9 cellular contexts compared by ENCODE assay signal in genomic region chr20:32792316-32792715, GRCh38. TPM values are rescaled to one million over a fixed set of nuclear protein-coding genes. Genes with fewer than 3 reads are reported as not detected.
DNase-seq lines count a peak whose midpoint lies in the region; ATAC-seq and TF ChIP-seq lines count a peak whose summit lies in the region.
"Had no signal": no experiment of that assay in that cellular context is flagged by ENCODE, and none has a peak within 500 bp of the region (broad histone marks: within the 10 kb centered on the region; RNA-seq: fewer than 3 reads in every experiment).

No MANE protein-coding gene starts in this region.

- TF ChIP-seq CTCF in nephron progenitor cell (IDR thresholded peaks at IDR 0.05): no peak

- DNase-seq in activated CD4-positive, alpha-beta memory T cell treated with anti-CD3 and anti-CD28 coated beads for 36 hours: peak; percentile 55
- no peak for DNase-seq in activated CD4-positive, alpha-beta memory T cell treated with anti-CD3 and anti-CD28 coated beads, Interleukin-2, amount 10 ng/mL, durations not matched to agents 7 days and 5 days
- peak; percentile 42 to 44 for DNase-seq in activated T-cell treated with anti-CD3 and anti-CD28 coated beads, Interleukin-2, amount 50 U/mL, for 48 hours
- DNase-seq in nephron progenitor cell: peak; percentile 22
- DNase-seq in NCI-H1048 (lab: John Stamatoyannopoulos, UW): no peak
- no peak for DNase-seq in NCI-H748 (lab: John Stamatoyannopoulos, UW; ENCODE audit: unreplicated experiment)
- no peak for DNase-seq in activated CD4-positive, CD25-positive, alpha-beta regulatory T cell treated with anti-CD3 and anti-CD28 coated beads, Interleukin-2, amount 50 U/mL, for 72 hours

- ATAC-seq in HG03175 (IDR thresholded peaks at IDR 0.05; ENCODE audit: unreplicated experiment): peak; percentile 49
- ATAC-seq: A549 had no signal

- no peaks in the 10 kb centered on the region for H3K27me3 Mint-ChIP-seq in activated CD4-positive, alpha-beta memory T cell treated with anti-CD3 and anti-CD28 coated beads for 36 hours
- H3K27me3 Mint-ChIP-seq in activated CD4-positive, alpha-beta memory T cell treated with anti-CD3 and anti-CD28 coated beads, Interleukin-2, amount 10 ng/mL, durations not matched to agents 7 days and 5 days: no peaks in the 10 kb centered on the region
- H3K27me3 Mint-ChIP-seq in nephron progenitor cell (ENCODE audit: low read depth, poor library complexity): peaks cover 2% of the 10 kb centered on the region

- intact Hi-C loops in activated CD4-positive, alpha-beta memory T cell treated with anti-CD3 and anti-CD28 coated beads for 36 hours (cut with micrococcal nuclease): loop anchor here (5.0 kb wide), 3 partner anchors 45 to 505 kb away; partner anchors contain the start of gene EFCAB8

- CTCF ChIA-PET in activated CD4-positive, alpha-beta memory T cell treated with anti-CD3 and anti-CD28 coated beads for 36 hours (lab: Charles Lee): interaction anchor here (0.8 to 6.3 kb wide), 10 partner anchors 9 to 304 kb away, joined by 3 to 86 read pairs (median 5); partner anchors contain the start of genes C20orf203 and SUN5
- CTCF ChIA-PET in activated CD4-positive, alpha-beta memory T cell treated with anti-CD3 and anti-CD28 coated beads, Interleukin-2, amount 10 ng/mL, durations not matched to agents 7 days and 5 days (lab: Charles Lee): interaction anchor here (1.4 to 1.6 kb wide), 2 partner anchors 8 to 14 kb away, joined by 7 read pairs; no protein-coding TSS in a partner anchor

- no peaks in the 10 kb centered on the region for H3K9me3 Mint-ChIP-seq in activated CD4-positive, alpha-beta memory T cell treated with anti-CD3 and anti-CD28 coated beads for 36 hours
- H3K9me3 Mint-ChIP-seq in activated CD4-positive, alpha-beta memory T cell treated with anti-CD3 and anti-CD28 coated beads, Interleukin-2, amount 10 ng/mL, durations not matched to agents 7 days and 5 days: no peaks in the 10 kb centered on the region
- H3K9me3 Mint-ChIP-seq in nephron progenitor cell: no peaks in the 10 kb centered on the region

- no peak overlapping the region for H3K27ac Mint-ChIP-seq in activated CD4-positive, alpha-beta memory T cell treated with anti-CD3 and anti-CD28 coated beads for 36 hours
- H3K27ac Mint-ChIP-seq in activated CD4-positive, alpha-beta memory T cell treated with anti-CD3 and anti-CD28 coated beads, Interleukin-2, amount 10 ng/mL, durations not matched to agents 7 days and 5 days: no peak overlapping the region
- no peak overlapping the region for H3K27ac Mint-ChIP-seq in nephron progenitor cell

- H3K36me3 Mint-ChIP-seq in activated CD4-positive, alpha-beta memory T cell treated with anti-CD3 and anti-CD28 coated beads for 36 hours: no peaks in the 10 kb centered on the region
- no peaks in the 10 kb centered on the region for H3K36me3 Mint-ChIP-seq in activated CD4-positive, alpha-beta memory T cell treated with anti-CD3 and anti-CD28 coated beads, Interleukin-2, amount 10 ng/mL, durations not matched to agents 7 days and 5 days (ENCODE audit: low read depth)
- H3K36me3 Mint-ChIP-seq in nephron progenitor cell (ENCODE audit: low read depth): peaks cover 37% of the 10 kb centered on the region

- POLR2A ChIA-PET in activated CD4-positive, alpha-beta memory T cell treated with anti-CD3 and anti-CD28 coated beads for 36 hours (lab: Charles Lee): interaction anchor here (1.3 kb wide), 1 partner anchor 27 kb away, joined by 3 read pairs; the partner anchor contains the start of gene MAPRE1
- POLR2A ChIA-PET in activated CD4-positive, alpha-beta memory T cell treated with anti-CD3 and anti-CD28 coated beads, Interleukin-2, amount 10 ng/mL, durations not matched to agents 7 days and 5 days (lab: Charles Lee): no interaction called here

- H3K4me1 Mint-ChIP-seq in activated CD4-positive, alpha-beta memory T cell treated with anti-CD3 and anti-CD28 coated beads for 36 hours (ENCODE audit: low read depth): peaks cover 41% of the 10 kb centered on the region
- H3K4me1 Mint-ChIP-seq in activated CD4-positive, alpha-beta memory T cell treated with anti-CD3 and anti-CD28 coated beads, Interleukin-2, amount 10 ng/mL, durations not matched to agents 7 days and 5 days: peaks cover 19% of the 10 kb centered on the region
- H3K4me1 Mint-ChIP-seq in nephron progenitor cell: peaks cover 22% of the 10 kb centered on the region

- no peak overlapping the region for H3K4me3 Mint-ChIP-seq in activated CD4-positive, alpha-beta memory T cell treated with anti-CD3 and anti-CD28 coated beads for 36 hours
- no peak overlapping the region for H3K4me3 Mint-ChIP-seq in activated CD4-positive, alpha-beta memory T cell treated with anti-CD3 and anti-CD28 coated beads, Interleukin-2, amount 10 ng/mL, durations not matched to agents 7 days and 5 days
- H3K4me3 Mint-ChIP-seq in nephron progenitor cell: no peak overlapping the region

RNA-seq across cellular contexts. Expression of gene MAPRE1, which starts 27.4 kb away (rescaled TPM):
- 100 to 1,000 TPM; 131 to 133 TPM for total RNA-seq in activated CD4-positive, alpha-beta memory T cell treated with anti-CD3 and anti-CD28 coated beads for 36 hours
- total RNA-seq in activated CD4-positive, alpha-beta memory T cell treated with anti-CD3 and anti-CD28 coated beads, Interleukin-2, amount 10 ng/mL, durations not matched to agents 7 days and 5 days: 100 to 1,000 TPM; 134 to 135 TPM

RNA-seq across cellular contexts. Expression of gene DNMT3B, which starts 30.1 kb away (rescaled TPM):
- total RNA-seq in activated CD4-positive, alpha-beta memory T cell treated with anti-CD3 and anti-CD28 coated beads for 36 hours: 1 to 10 TPM; 1.7 to 2.0 TPM
- total RNA-seq in activated CD4-positive, alpha-beta memory T cell treated with anti-CD3 and anti-CD28 coated beads, Interleukin-2, amount 10 ng/mL, durations not matched to agents 7 days and 5 days: 1 to 10 TPM; 2.2 to 2.4 TPM

RNA-seq across cellular contexts. Expression of gene COMMD7, which starts 49.0 kb away (rescaled TPM):
- 10 to 100 TPM; 38.1 to 39.6 TPM for total RNA-seq in activated CD4-positive, alpha-beta memory T cell treated with anti-CD3 and anti-CD28 coated beads for 36 hours
- total RNA-seq in activated CD4-positive, alpha-beta memory T cell treated with anti-CD3 and anti-CD28 coated beads, Interleukin-2, amount 10 ng/mL, durations not matched to agents 7 days and 5 days: 10 to 100 TPM; 61.7 to 62.6 TPM

Comparison
In these comparisons a context has a peak if more than half of its experiments do, and no peak if none do; other contexts are left out.
1. DNase-seq: peak in activated CD4-positive, alpha-beta memory T cell treated with anti-CD3 and anti-CD28 coated beads for 36 hours (single experiment), activated T-cell treated with anti-CD3 and anti-CD28 coated beads, Interleukin-2, amount 50 U/mL, for 48 hours (2 of 2) and nephron progenitor cell (single experiment); none in activated CD4-positive, alpha-beta memory T cell treated with anti-CD3 and anti-CD28 coated beads, Interleukin-2, amount 10 ng/mL, durations not matched to agents 7 days and 5 days (single experiment), NCI-H1048 (single experiment), NCI-H748 (single experiment) and activated CD4-positive, CD25-positive, alpha-beta regulatory T cell treated with anti-CD3 and anti-CD28 coated beads, Interleukin-2, amount 50 U/mL, for 72 hours (single experiment).